ENCODE assay signal across 19 cellular contexts in genomic region chr16:60905806-60906205, GRCh38.
"Had no signal": no experiment of that assay in that cellular context is flagged by ENCODE, and none has a peak within 500 bp of the region (broad histone marks: within the 10 kb centered on the region; RNA-seq: fewer than 3 reads in every experiment).

No MANE protein-coding gene starts in this region.

- H3K36me3 ChIP-seq: adrenal gland, esophagus squamous epithelium, lower lobe of right lung, sigmoid colon, upper lobe of left lung, WERI-Rb-1 had no signal

- H3K9me3 ChIP-seq: adrenal gland, lower lobe of right lung, psoas muscle, sigmoid colon, upper lobe of left lung had no signal

- H3K27ac ChIP-seq: adrenal gland, esophagus squamous epithelium, lower lobe of right lung, psoas muscle, sigmoid colon, upper lobe of left lung, WERI-Rb-1 had no signal

- H3K4me3 ChIP-seq: adrenal gland, esophagus squamous epithelium, lower lobe of right lung, psoas muscle, sigmoid colon, upper lobe of left lung had no signal

- H3K27me3 ChIP-seq: adrenal gland, esophagus squamous epithelium, sigmoid colon, upper lobe of left lung had no signal

- DNase-seq: activated CD4-positive, alpha-beta T cell treated with anti-CD3 and anti-CD28 coated beads, Interleukin-2, amount 50 U/mL, for 48 hours; activated effector memory CD4-positive, alpha-beta T cell treated with Interleukin-2 at 50 U/mL for 16 hours; activated naive CD4-positive, alpha-beta T cell treated with anti-CD3 and anti-CD28 coated beads, Interleukin-2, amount 50 U/mL, for 16 hours; activated T-cell treated with anti-CD3 and anti-CD28 coated beads, Interleukin-2, amount 50 U/mL, for 4 hours; adrenal gland; effector CD8-positive, alpha-beta T cell; esophagus squamous epithelium; foreskin fibroblast; head of caudate nucleus; immature natural killer cell; left cardiac atrium; lower lobe of right lung; nephron progenitor cell; psoas muscle; sigmoid colon; stimulated activated CD4-positive, alpha-beta T cell treated with anti-CD3 and anti-CD28 coated beads, Interleukin-1b, Interleukin-23, amount 100 ng/mL, for 48 hours; stimulated activated naive CD8-positive, alpha-beta T cell treated with anti-CD3 and anti-CD28 coated beads, Interleukin-15, amount 100 ng/mL, for 72 hours; upper lobe of left lung; WERI-Rb-1 had no signal

- H3K4me1 ChIP-seq: adrenal gland, esophagus squamous epithelium, lower lobe of right lung, psoas muscle, sigmoid colon, upper lobe of left lung had no signal

- ATAC-seq: activated T-cell treated with anti-CD3 and anti-CD28 coated beads, Interleukin-2, amount 50 U/mL, for 4 hours; left cardiac atrium; lower lobe of right lung; psoas muscle; stimulated activated naive CD8-positive, alpha-beta T cell treated with anti-CD3 and anti-CD28 coated beads, Interleukin-15, amount 100 ng/mL, for 72 hours had no signal
